Comparison of ENCODE assay signal across 23 cellular contexts in genomic region chr1:208565761-208566440, GRCh38.
"Had no signal": no experiment of that assay in that cellular context is flagged by ENCODE, and none has a peak within 500 bp of the region (broad histone marks: within the 10 kb centered on the region; RNA-seq: fewer than 3 reads in every experiment).

No MANE protein-coding gene starts in this region.

- H3K27me3 Mint-ChIP-seq: activated naive CD8-positive, alpha-beta T cell treated with anti-CD3 and anti-CD28 coated beads, Interleukin-2, amount 10 ng/mL, durations not matched to agents 7 days and 5 days had no signal

- H3K9ac ChIP-seq: neural progenitor cell had no signal

- H3K9me3 Mint-ChIP-seq: activated CD4-positive, alpha-beta memory T cell treated with anti-CD3 and anti-CD28 coated beads, Interleukin-2, amount 10 ng/mL, durations not matched to agents 7 days and 5 days; activated naive CD4-positive, alpha-beta T cell treated with anti-CD3 and anti-CD28 coated beads for 36 hours; activated naive CD8-positive, alpha-beta T cell treated with anti-CD3 and anti-CD28 coated beads, Interleukin-2, amount 10 ng/mL, durations not matched to agents 7 days and 5 days had no signal

- H2AFZ ChIP-seq: neural progenitor cell had no signal

- H3K27ac ChIP-seq: body of pancreas, cardiac muscle cell, neural progenitor cell, upper lobe of right lung had no signal

- DNase-seq: activated CD4-positive, alpha-beta memory T cell treated with anti-CD3 and anti-CD28 coated beads, Interleukin-2, amount 10 ng/mL, durations not matched to agents 7 days and 5 days; activated CD4-positive, alpha-beta T cell treated with anti-CD3 and anti-CD28 coated beads for 48 hours; activated effector memory CD4-positive, alpha-beta T cell treated with Interleukin-2 at 50 U/mL for 16 hours; activated naive CD4-positive, alpha-beta T cell treated with anti-CD3 and anti-CD28 coated beads for 36 hours; activated naive CD8-positive, alpha-beta T cell treated with anti-CD3 and anti-CD28 coated beads, Interleukin-2, amount 10 ng/mL, durations not matched to agents 7 days and 5 days; activated T-cell treated with anti-CD3 and anti-CD28 coated beads, Interleukin-2, amount 50 U/mL, for 72 hours; amniotic stem cell; body of pancreas; foreskin melanocyte; glutamatergic neuron; hippocampal formation; left colon; naive thymus-derived CD4-positive, alpha-beta T cell; stimulated activated CD4-positive, alpha-beta T cell treated with anti-CD3 and anti-CD28 coated beads, Interleukin-12 subunit alpha, Interleukin-12 subunit beta, amount 100 ng/mL, for 4 hours; stimulated activated CD4-positive, alpha-beta T cell treated with anti-CD3 and anti-CD28 coated beads, Interleukin-4, amount 100 ng/mL, for 4 hours; stimulated activated naive CD8-positive, alpha-beta T cell treated with anti-CD3 and anti-CD28 coated beads, Interleukin-15, Interleukin-2, amounts not matched to agents 100 U/mL and 50 U/mL, for 24 hours; SW 1271; T-helper 17 cell; upper lobe of right lung had no signal

- H3K4me3 Mint-ChIP-seq: activated CD4-positive, alpha-beta memory T cell treated with anti-CD3 and anti-CD28 coated beads, Interleukin-2, amount 10 ng/mL, durations not matched to agents 7 days and 5 days; activated naive CD4-positive, alpha-beta T cell treated with anti-CD3 and anti-CD28 coated beads for 36 hours; activated naive CD8-positive, alpha-beta T cell treated with anti-CD3 and anti-CD28 coated beads, Interleukin-2, amount 10 ng/mL, durations not matched to agents 7 days and 5 days; activated T-cell treated with anti-CD3 and anti-CD28 coated beads, Interleukin-2, amount 50 U/mL, for 72 hours; memory B cell; naive thymus-derived CD4-positive, alpha-beta T cell; neural progenitor cell; T-helper 17 cell had no signal

- ATAC-seq: activated T-cell treated with anti-CD3 and anti-CD28 coated beads, Interleukin-2, amount 50 U/mL, for 72 hours; body of pancreas; left colon; naive thymus-derived CD4-positive, alpha-beta T cell; stimulated activated naive CD8-positive, alpha-beta T cell treated with anti-CD3 and anti-CD28 coated beads, Interleukin-15, Interleukin-2, amounts not matched to agents 100 U/mL and 50 U/mL, for 24 hours; T-helper 17 cell; upper lobe of right lung had no signal

- H3K27me3 ChIP-seq: body of pancreas, cardiac muscle cell, neural progenitor cell, upper lobe of right lung had no signal

- H3K36me3 Mint-ChIP-seq: activated naive CD8-positive, alpha-beta T cell treated with anti-CD3 and anti-CD28 coated beads, Interleukin-2, amount 10 ng/mL, durations not matched to agents 7 days and 5 days; memory B cell; neural progenitor cell had no signal

- H3K27ac Mint-ChIP-seq: activated CD4-positive, alpha-beta memory T cell treated with anti-CD3 and anti-CD28 coated beads, Interleukin-2, amount 10 ng/mL, durations not matched to agents 7 days and 5 days; activated naive CD4-positive, alpha-beta T cell treated with anti-CD3 and anti-CD28 coated beads for 36 hours; activated naive CD8-positive, alpha-beta T cell treated with anti-CD3 and anti-CD28 coated beads, Interleukin-2, amount 10 ng/mL, durations not matched to agents 7 days and 5 days; activated T-cell treated with anti-CD3 and anti-CD28 coated beads, Interleukin-2, amount 50 U/mL, for 72 hours; memory B cell; naive thymus-derived CD4-positive, alpha-beta T cell; neural progenitor cell; T-helper 17 cell had no signal

- FAIRE-seq: endometrium had no signal

- H3K4me2 ChIP-seq: neural progenitor cell had no signal

- H3K4me3 ChIP-seq: body of pancreas, cardiac muscle cell, neural progenitor cell, upper lobe of right lung had no signal

- H3K9me3 ChIP-seq: body of pancreas, upper lobe of right lung had no signal

- H3K4me1 Mint-ChIP-seq: activated CD4-positive, alpha-beta memory T cell treated with anti-CD3 and anti-CD28 coated beads, Interleukin-2, amount 10 ng/mL, durations not matched to agents 7 days and 5 days; activated naive CD8-positive, alpha-beta T cell treated with anti-CD3 and anti-CD28 coated beads, Interleukin-2, amount 10 ng/mL, durations not matched to agents 7 days and 5 days; memory B cell; naive thymus-derived CD4-positive, alpha-beta T cell; neural progenitor cell; T-helper 17 cell had no signal

- H3K4me1 ChIP-seq: body of pancreas, neural progenitor cell, upper lobe of right lung had no signal

- H3K36me3 ChIP-seq: cardiac muscle cell, neural progenitor cell, upper lobe of right lung had no signal
